Comparison of ENCODE assay signal across 7 cellular contexts in genomic region chr4:73964862-73965611, GRCh38. TPM values are rescaled to one million over a fixed set of nuclear protein-coding genes. Genes with fewer than 3 reads are reported as not detected.
A peak's percentile ranks its signal among the peaks of the same experiment; 100 is the strongest.
DNase-seq lines count a peak whose midpoint lies in the region; ATAC-seq and TF ChIP-seq lines count a peak whose summit lies in the region.

No MANE protein-coding gene starts in this region.

- ATAC-seq in HG03439 (IDR thresholded peaks at IDR 0.05; ENCODE audit: unreplicated experiment), result no peak

- DNase-seq in NCI-H774 (lab: John Stamatoyannopoulos, UW) (peak; percentile 13), fibroblast of pulmonary artery (ENCODE audit: low read depth) (peak; percentile 19), progenitor cell of endocrine pancreas (ENCODE audit: low spot score, unreplicated experiment) (no peak)
- no peak for DNase-seq in stimulated activated naive CD4-positive, alpha-beta T cell (lab: John Stamatoyannopoulos, UW)
- DNase-seq in activated naive CD4-positive, alpha-beta T cell treated with anti-CD3 and anti-CD28 coated beads for 36 hours, result no peak

- peak; percentile 25 for TF ChIP-seq CTCF in GM12873 (IDR thresholded peaks at IDR 0.05; ENCODE audit: insufficient read depth, low read depth, low read length, missing control alignments)
- TF ChIP-seq CTCF in fibroblast of pulmonary artery (IDR thresholded peaks at IDR 0.05; ENCODE audit: low read length, missing control alignments), result peak; percentile 29
- TF ChIP-seq CTCF in progenitor cell of endocrine pancreas (IDR thresholded peaks at IDR 0.05; ENCODE audit: unreplicated experiment), result peak; percentile 54

- intact Hi-C loops in activated naive CD4-positive, alpha-beta T cell treated with anti-CD3 and anti-CD28 coated beads for 36 hours (cut with micrococcal nuclease), result no loop called here

- H3K27ac Mint-ChIP-seq in progenitor cell of endocrine pancreas, result no peak overlapping the region
- no peak overlapping the region for H3K27ac Mint-ChIP-seq in activated naive CD4-positive, alpha-beta T cell treated with anti-CD3 and anti-CD28 coated beads for 36 hours

- peaks cover 3% of the 10 kb centered on the region for H3K27me3 Mint-ChIP-seq in progenitor cell of endocrine pancreas
- H3K27me3 Mint-ChIP-seq in activated naive CD4-positive, alpha-beta T cell treated with anti-CD3 and anti-CD28 coated beads for 36 hours (ENCODE audit: low read depth), result peaks cover 3% of the 10 kb centered on the region

- H3K9me3 Mint-ChIP-seq in progenitor cell of endocrine pancreas (ENCODE audit: low read depth), result peaks cover 24% of the 10 kb centered on the region
- H3K9me3 Mint-ChIP-seq in activated naive CD4-positive, alpha-beta T cell treated with anti-CD3 and anti-CD28 coated beads for 36 hours, result peaks cover 5% of the 10 kb centered on the region

- CTCF ChIA-PET in activated naive CD4-positive, alpha-beta T cell treated with anti-CD3 and anti-CD28 coated beads for 36 hours (lab: Charles Lee), result no interaction called here

- H3K4me1 Mint-ChIP-seq in progenitor cell of endocrine pancreas (ENCODE audit: low read depth), result peaks cover 2% of the 10 kb centered on the region
- no peaks in the 10 kb centered on the region for H3K4me1 Mint-ChIP-seq in activated naive CD4-positive, alpha-beta T cell treated with anti-CD3 and anti-CD28 coated beads for 36 hours (ENCODE audit: low read depth)

- H3K4me3 Mint-ChIP-seq in progenitor cell of endocrine pancreas (ENCODE audit: low read depth), result no peak overlapping the region
- H3K4me3 Mint-ChIP-seq in activated naive CD4-positive, alpha-beta T cell treated with anti-CD3 and anti-CD28 coated beads for 36 hours, result no peak overlapping the region

- no peak overlapping the region for H3K4me3 ChIP-seq in fibroblast of pulmonary artery (replicated peaks; ENCODE audit: low read depth, low read length)

- no peaks in the 10 kb centered on the region for H3K36me3 Mint-ChIP-seq in progenitor cell of endocrine pancreas (ENCODE audit: insufficient read depth)
- H3K36me3 Mint-ChIP-seq in activated naive CD4-positive, alpha-beta T cell treated with anti-CD3 and anti-CD28 coated beads for 36 hours (ENCODE audit: low read depth), result no peaks in the 10 kb centered on the region

RNA-seq across cellular contexts. Expression of gene PF4, which starts 16.8 kb away (rescaled TPM):
- total RNA-seq in progenitor cell of endocrine pancreas, result 1.2 TPM in 1 of 2 replicates, not detected in the other
- total RNA-seq in activated naive CD4-positive, alpha-beta T cell treated with anti-CD3 and anti-CD28 coated beads for 36 hours, result not detected

RNA-seq across cellular contexts. Expression of gene PPBP, which starts 23.0 kb away (rescaled TPM):
- not detected in 2 replicates for total RNA-seq in progenitor cell of endocrine pancreas
- not detected for total RNA-seq in activated naive CD4-positive, alpha-beta T cell treated with anti-CD3 and anti-CD28 coated beads for 36 hours

RNA-seq across cellular contexts. Expression of gene CXCL5, which starts 33.4 kb away (rescaled TPM):
- 0.34 and 0.58 TPM in 2 replicates for total RNA-seq in progenitor cell of endocrine pancreas
- not detected for total RNA-seq in activated naive CD4-positive, alpha-beta T cell treated with anti-CD3 and anti-CD28 coated beads for 36 hours

Comparison
In these comparisons a context has a peak if more than half of its experiments do, and no peak if none do; other contexts are left out.
1. DNase-seq: peak in NCI-H774 (single experiment) and fibroblast of pulmonary artery (single experiment); none in progenitor cell of endocrine pancreas (single experiment), stimulated activated naive CD4-positive, alpha-beta T cell (0 of 6) and activated naive CD4-positive, alpha-beta T cell treated with anti-CD3 and anti-CD28 coated beads for 36 hours (single experiment).
2. Peak in every context shown above with its lines, with median percentiles within 50 percentile points of each other: CTCF ChIP-seq.